ENCODE assay signal across 8 cellular contexts in the genomic region with DNA sequence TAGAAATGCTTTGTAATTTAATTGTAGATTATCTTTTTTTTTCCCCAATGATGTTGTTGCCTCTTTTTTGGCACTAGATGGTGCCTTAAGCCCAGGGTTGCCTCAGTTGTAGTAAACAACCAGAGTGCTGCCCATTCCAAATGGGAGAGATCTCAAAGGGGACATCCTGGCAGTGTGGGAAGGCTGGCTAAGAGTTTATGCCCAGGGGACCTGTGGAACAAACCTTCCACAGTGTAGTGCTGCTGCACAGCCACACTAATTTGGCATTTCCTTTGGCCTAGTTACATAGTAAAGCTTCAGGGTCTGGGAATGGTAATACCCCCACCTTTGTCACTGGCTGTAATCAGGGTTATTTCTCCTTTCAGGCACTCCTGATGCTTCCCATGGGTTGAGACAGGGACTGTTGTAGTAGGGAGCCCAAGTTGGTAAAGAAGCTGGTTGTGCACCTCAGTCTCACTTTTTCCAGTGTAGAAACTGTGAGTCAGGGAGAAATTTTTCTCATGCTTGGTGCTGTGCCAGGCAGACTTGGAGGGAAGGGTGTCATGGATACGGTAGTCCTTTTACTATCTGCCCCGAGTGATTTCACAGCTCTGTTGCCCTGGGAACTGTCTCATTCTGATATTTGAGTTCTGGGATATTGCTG.
DNase-seq lines count a peak whose midpoint lies in the region; FAIRE-seq and TF ChIP-seq lines count a peak whose summit lies in the region.

No MANE protein-coding gene starts in this region.

- WGBS in small intestine, 3 donors: 17 to 29% (median 20%) methylated on average over 2 of the region's 2 CpGs

- DNase-seq in H4 (ENCODE audit: low spot score) (peak; percentile 81), SHP77 treated with DMSO at 0.1 percent for 48 hours (lab: John Stamatoyannopoulos, UW) (peak; percentile 32), fibroblast of villous mesenchyme (ENCODE audit: low read depth) (peak; percentile 90), small intestine (peak; percentile 17), GM10266 (ENCODE audit: extremely low spot score) (no peak), medulla oblongata (ENCODE audit: extremely low spot score) (no peak), pons (ENCODE audit: low spot score) (no peak)
- no peak for DNase-seq in activated CD8-positive, alpha-beta memory T cell treated with anti-CD3 and anti-CD28 coated beads, Interleukin-2, amount 50 U/mL, for 4 hours

- H3K9me3 ChIP-seq in small intestine (ENCODE audit: control insufficient read depth, low read depth): no peaks in the 10 kb centered on the region

- H3K4me3 ChIP-seq in fibroblast of villous mesenchyme (ENCODE audit: low read depth, low read length): no peak overlapping the region
- H3K4me3 ChIP-seq in small intestine (ENCODE audit: low read depth in 1 of 2, low read length in 2 of 2): no peak overlapping the region

- H3K36me3 ChIP-seq in small intestine (ENCODE audit: control insufficient read depth in 2 of 2, insufficient read depth in 2 of 2, low read length in 2 of 2): no peaks in the 10 kb centered on the region

- FAIRE-seq in small intestine (lab: Jason Lieb, UNC): no peak

- peak; percentile 77 for TF ChIP-seq CTCF in fibroblast of villous mesenchyme (IDR thresholded peaks at IDR 0.05; ENCODE audit: insufficient read depth, low read depth, low read length)
- TF ChIP-seq CTCF in GM10266 (IDR thresholded peaks at IDR 0.05; ENCODE audit: control insufficient read depth, insufficient read depth, low read depth, missing control alignments): no peak

- no peaks in the 10 kb centered on the region for H3K27me3 ChIP-seq in small intestine (ENCODE audit: control insufficient read depth in 2 of 2, insufficient read depth in 2 of 2, low read length in 2 of 2)

- no peaks in the 10 kb centered on the region for H3K4me1 ChIP-seq in small intestine (ENCODE audit: control insufficient read depth in 2 of 2, insufficient read depth in 1 of 2, low read depth in 1 of 2, low read length in 1 of 2)

- peak overlapping the region in 1 of 2 donors; percentile 57 for H3K27ac ChIP-seq in small intestine (ENCODE audit: low read depth in 1 of 2, low read length in 1 of 2)

Comparison
In these comparisons a context has a peak if more than half of its experiments do, and no peak if none do; other contexts are left out.
1. DNase-seq: peak in H4 (single experiment), SHP77 treated with DMSO at 0.1 percent for 48 hours (single experiment), fibroblast of villous mesenchyme (single experiment) and small intestine (single experiment); none in GM10266 (single experiment), medulla oblongata (single experiment), pons (single experiment) and activated CD8-positive, alpha-beta memory T cell treated with anti-CD3 and anti-CD28 coated beads, Interleukin-2, amount 50 U/mL, for 4 hours (single experiment).